20 cellular contexts compared by ENCODE assay signal in genomic region chr1:178593526-178593925, GRCh38.
A peak's percentile ranks its signal among the peaks of the same experiment; 100 is the strongest.
DNase-seq lines count a peak whose midpoint lies in the region; ATAC-seq and TF ChIP-seq lines count a peak whose summit lies in the region.
"Had no signal": no experiment of that assay in that cellular context is flagged by ENCODE, and none has a peak within 500 bp of the region (broad histone marks: within the 10 kb centered on the region; RNA-seq: fewer than 3 reads in every experiment).

No MANE protein-coding gene starts in this region.

- TF ChIP-seq POLR2A in heart left ventricle (IDR thresholded peaks at IDR 0.05) (no peak), sigmoid colon (IDR thresholded peaks at IDR 0.05) (no peak)

- H4K91ac ChIP-seq in mesenchymal stem cell (ENCODE audit: low read length), result no peak overlapping the region

- no peak overlapping the region for H2BK120ac ChIP-seq in mesenchymal stem cell (ENCODE audit: low read depth, low read length)

- no peak overlapping the region for H2BK5ac ChIP-seq in mesenchymal stem cell (ENCODE audit: low read depth, low read length, poor library complexity, severe bottlenecking)

- H3K36me3 ChIP-seq in heart left ventricle, result no peaks in the 10 kb centered on the region
- H3K36me3 ChIP-seq in mesenchymal stem cell (ENCODE audit: control insufficient read depth in 1 of 2, insufficient read depth in 2 of 2, low read depth in 1 of 2, low read length in 2 of 2), result no peaks in the 10 kb centered on the region
- no peaks in the 10 kb centered on the region for H3K36me3 ChIP-seq in sigmoid colon

- H3K9ac ChIP-seq in mesenchymal stem cell (ENCODE audit: low read length), result peak overlapping the region; percentile 55

- H2BK12ac ChIP-seq in mesenchymal stem cell (ENCODE audit: low read length in 2 of 2), result no peak overlapping the region

- no peak for TF ChIP-seq EP300 in sigmoid colon (IDR thresholded peaks at IDR 0.05)

- H2BK15ac ChIP-seq in mesenchymal stem cell (ENCODE audit: low read depth, poor library complexity, severe bottlenecking), result no peak overlapping the region

- peaks cover 19% of the 10 kb centered on the region for H3K27me3 Mint-ChIP-seq in brain

- peaks cover 0 to 2% (median 0%) of the 10 kb centered on the region in 12 donors for H3K9me3 ChIP-seq in heart left ventricle
- peaks cover 15% of the 10 kb centered on the region for H3K9me3 ChIP-seq in mesenchymal stem cell (ENCODE audit: control insufficient read depth, low read length)
- no peaks in the 10 kb centered on the region for H3K9me3 ChIP-seq in sigmoid colon

- H3K4me1 ChIP-seq in heart left ventricle (peaks cover 0 to 12% (median 0%) of the 10 kb centered on the region in 12 donors), mesenchymal stem cell (ENCODE audit: control insufficient read depth, insufficient read depth, low read depth, low read length) (no peaks in the 10 kb centered on the region), sigmoid colon (no peaks in the 10 kb centered on the region)

- no peak overlapping the region for H2AK5ac ChIP-seq in mesenchymal stem cell (ENCODE audit: low read length, severe bottlenecking)

- H3K36me3 Mint-ChIP-seq in brain, result peaks cover 31% of the 10 kb centered on the region

- peak overlapping the region in 3 of 5 experiments; percentile 43 to 67 (median 44) for H3K27ac Mint-ChIP-seq in brain
- H3K27ac Mint-ChIP-seq: GM23338 had no signal

- H3K18ac ChIP-seq in mesenchymal stem cell (ENCODE audit: low read depth in 1 of 2, low read length in 2 of 2), result no peak overlapping the region

- H3K4me3 ChIP-seq in heart left ventricle, result no peak overlapping the region
- H3K4me3 ChIP-seq in mesenchymal stem cell (ENCODE audit: insufficient read depth in 1 of 2, low read depth in 1 of 2, low read length in 2 of 2), result peak overlapping the region in 1 of 2 experiments; percentile 29
- H3K4me3 ChIP-seq in sigmoid colon, result no peak overlapping the region
- H3K4me3 ChIP-seq: GM23338 had no signal

- H3K4me3 Mint-ChIP-seq in brain, result no peak overlapping the region
- H3K4me3 Mint-ChIP-seq: GM23338 had no signal

- no peak overlapping the region for H2AFZ ChIP-seq in mesenchymal stem cell (ENCODE audit: low read depth, low read length)

- H3K27me3 ChIP-seq in heart left ventricle (no peaks in the 10 kb centered on the region), mesenchymal stem cell (ENCODE audit: control insufficient read depth in 1 of 2, insufficient read depth in 1 of 2, low read length in 2 of 2) (no peaks in the 10 kb centered on the region), sigmoid colon (no peaks in the 10 kb centered on the region)

- H3K4me1 Mint-ChIP-seq in brain, result peaks cover 13% of the 10 kb centered on the region

- TF ChIP-seq CTCF in heart left ventricle (IDR thresholded peaks at IDR 0.05), result no peak
- TF ChIP-seq CTCF in brain (conservative IDR thresholded peaks at IDR 0.05), result no peak
- no peak for TF ChIP-seq CTCF in sigmoid colon (IDR thresholded peaks at IDR 0.05)

- H3K14ac ChIP-seq in mesenchymal stem cell (ENCODE audit: low read length in 2 of 2), result no peak overlapping the region

- H3K9me3 Mint-ChIP-seq in brain, result peaks cover 23 to 36% (median 29%) of the 10 kb centered on the region in 5 experiments

- H3K79me1 ChIP-seq in mesenchymal stem cell (replicated peaks; ENCODE audit: low read length, poor library complexity, severe bottlenecking), result no peaks in the 10 kb centered on the region

- H3K23ac ChIP-seq in mesenchymal stem cell (ENCODE audit: low read length in 2 of 2), result no peak overlapping the region

- no peak overlapping the region for H4K8ac ChIP-seq in mesenchymal stem cell (ENCODE audit: low read length)

- ATAC-seq in heart left ventricle, result no peak
- ATAC-seq in Right ventricle myocardium superior (ENCODE audit: poor library complexity), result no peak
- ATAC-seq: GM23338 had no signal

- intact Hi-C loops in heart left ventricle (cut with DNase I), result no loop called here
- intact Hi-C loops in Right ventricle myocardium superior (cut with DNase I), result no loop called here
- intact Hi-C loops in sigmoid colon (cut with DNase I), result no loop called here

- H3K4me2 ChIP-seq in mesenchymal stem cell (ENCODE audit: low read length, poor library complexity, severe bottlenecking), result no peak overlapping the region
- H3K4me2 ChIP-seq: GM23338 had no signal

- H3K27ac ChIP-seq in heart left ventricle (peak overlapping the region in 7 of 12 donors; percentile 9 to 53 (median 17)), mesenchymal stem cell (ENCODE audit: low read length, poor library complexity, severe bottlenecking) (no peak overlapping the region), sigmoid colon (peak overlapping the region in 3 of 4 donors; percentile 30 to 37 (median 32))

- no peak overlapping the region for H3K4ac ChIP-seq in mesenchymal stem cell (ENCODE audit: low read depth in 1 of 2, low read length in 2 of 2)

- DNase-seq in heart left ventricle, result no peak
- no peak for DNase-seq in Right ventricle myocardium superior
- no peak for DNase-seq in mesenchymal stem cell
- no peak for DNase-seq in sigmoid colon
- DNase-seq in GDM1 (lab: John Stamatoyannopoulos, UW), result no peak
- DNase-seq in OCI-M1 (lab: John Stamatoyannopoulos, UW), result no peak
- DNase-seq in COLO668 (lab: John Stamatoyannopoulos, UW; ENCODE audit: unreplicated experiment), result no peak
- DNase-seq: 8988T; DMS153; GF-D8; HCEC 1CT; MM.1S; NCI-H1092; NCI-H1436 treated with DMSO at 0.1 percent for 48 hours; NCI-H2081; NCI-H748 treated with DMSO at 0.1 percent for 48 hours; NK-92 treated with Interleukin-12 subunit alpha and Interleukin-12 subunit beta, amount 100 ng/mL, for 24 hours; SIG-M5 had no signal
